Comparison of ENCODE assay signal across 3 cellular contexts in the genomic region with DNA sequence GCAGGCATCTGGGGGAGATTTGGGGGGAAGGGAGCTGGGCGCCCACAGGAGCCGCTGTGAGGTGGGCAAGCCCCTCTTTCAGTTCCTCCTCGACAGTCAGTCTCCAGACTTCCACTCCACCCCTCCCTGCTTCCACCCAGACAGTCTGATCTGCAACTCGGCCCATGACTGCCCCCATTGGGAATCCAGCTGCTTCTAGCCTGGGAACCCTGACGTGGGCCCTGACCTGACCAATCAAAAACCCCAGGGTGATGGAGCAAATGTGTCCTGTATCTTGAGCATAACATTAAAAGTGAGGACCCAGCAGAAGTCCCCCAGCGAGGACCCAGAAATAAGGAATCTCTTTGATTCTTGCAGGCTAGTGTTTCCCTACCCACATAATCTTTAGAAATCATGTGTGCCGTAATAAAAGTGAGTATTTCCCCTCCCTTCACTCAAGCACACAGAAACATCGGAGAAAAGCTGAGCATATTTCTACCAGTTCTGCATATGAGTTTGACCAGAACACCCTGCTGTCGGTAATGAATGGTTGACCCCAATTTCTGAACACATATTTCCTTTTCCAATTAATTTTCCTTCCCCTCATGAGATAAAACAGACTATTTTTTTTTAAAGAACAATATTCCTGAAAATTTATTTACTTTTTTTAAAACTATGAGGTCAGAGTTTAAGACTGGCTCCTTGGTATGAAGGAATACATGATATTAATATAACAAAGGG.
TF ChIP-seq lines count a peak whose summit lies in the region.

No MANE protein-coding gene starts in this region.

TF ChIP-seq in liver, 16 proteins besides CTCF, POLR2A, EP300 and RAD21:
- peak; percentile 24 for TF ChIP-seq NR2F2 (IDR thresholded peaks at IDR 0.05)
- peak in 1 of 2 donors; percentile 14 for TF ChIP-seq RXRA (IDR thresholded peaks at IDR 0.05)
- TF ChIP-seq, protein P1, sequence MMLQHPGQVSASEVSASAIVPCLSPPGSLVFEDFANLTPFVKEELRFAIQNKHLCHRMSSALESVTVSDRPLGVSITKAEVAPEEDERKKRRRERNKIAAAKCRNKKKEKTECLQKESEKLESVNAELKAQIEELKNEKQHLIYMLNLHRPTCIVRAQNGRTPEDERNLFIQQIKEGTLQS (IDR thresholded peaks at IDR 0.05): no peak
- no peak for TF ChIP-seq EGR1 (IDR thresholded peaks at IDR 0.05; ENCODE audit: low read depth in 2 of 2)
- TF ChIP-seq SP1 (IDR thresholded peaks at IDR 0.05): peak; percentile 6

TF ChIP-seq in HepG2, 621 proteins besides CTCF, POLR2A, EP300 and RAD21:
- TF ChIP-seq TP53 (CRISPR knock-in tag; conservative IDR thresholded peaks at IDR 0.05) (no peak), CC2D1A (CRISPR knock-in tag; IDR thresholded peaks at IDR 0.05) (no peak), GLI4 (CRISPR knock-in tag; IDR thresholded peaks at IDR 0.05; ENCODE audit: borderline replicate concordance) (no peak), TBL1XR1 (IDR thresholded peaks at IDR 0.05; ENCODE audit: borderline replicate concordance, low read length, partially characterized antibody) (no peak), ZNF547 (CRISPR knock-in tag; IDR thresholded peaks at IDR 0.05) (no peak), ZNF3 (CRISPR knock-in tag; IDR thresholded peaks at IDR 0.05) (no peak), ARID2 (CRISPR knock-in tag; IDR thresholded peaks at IDR 0.05; ENCODE audit: borderline replicate concordance) (no peak), ZNF138 (CRISPR knock-in tag; IDR thresholded peaks at IDR 0.05; ENCODE audit: low read depth) (no peak), ZNF546 (CRISPR knock-in tag; conservative IDR thresholded peaks at IDR 0.05) (no peak), ZNF251 (CRISPR knock-in tag; IDR thresholded peaks at IDR 0.05) (no peak)
- TF ChIP-seq, protein P2, sequence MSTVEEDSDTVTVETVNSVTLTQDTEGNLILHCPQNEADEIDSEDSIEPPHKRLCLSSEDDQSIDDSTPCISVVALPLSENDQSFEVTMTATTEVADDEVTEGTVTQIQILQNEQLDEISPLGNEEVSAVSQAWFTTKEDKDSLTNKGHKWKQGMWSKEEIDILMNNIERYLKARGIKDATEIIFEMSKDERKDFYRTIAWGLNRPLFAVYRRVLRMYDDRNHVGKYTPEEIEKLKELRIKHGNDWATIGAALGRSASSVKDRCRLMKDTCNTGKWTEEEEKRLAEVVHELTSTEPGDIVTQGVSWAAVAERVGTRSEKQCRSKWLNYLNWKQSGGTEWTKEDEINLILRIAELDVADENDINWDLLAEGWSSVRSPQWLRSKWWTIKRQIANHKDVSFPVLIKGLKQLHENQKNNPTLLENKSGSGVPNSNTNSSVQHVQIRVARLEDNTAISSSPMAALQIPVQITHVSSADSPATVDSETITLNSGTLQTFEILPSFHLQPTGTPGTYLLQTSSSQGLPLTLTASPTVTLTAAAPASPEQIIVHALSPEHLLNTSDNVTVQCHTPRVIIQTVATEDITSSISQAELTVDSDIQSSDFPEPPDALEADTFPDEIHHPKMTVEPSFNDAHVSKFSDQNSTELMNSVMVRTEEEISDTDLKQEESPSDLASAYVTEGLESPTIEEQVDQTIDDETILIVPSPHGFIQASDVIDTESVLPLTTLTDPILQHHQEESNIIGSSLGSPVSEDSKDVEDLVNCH (CRISPR knock-in tag; IDR thresholded peaks at IDR 0.05): no peak
- TF ChIP-seq, protein P3, sequence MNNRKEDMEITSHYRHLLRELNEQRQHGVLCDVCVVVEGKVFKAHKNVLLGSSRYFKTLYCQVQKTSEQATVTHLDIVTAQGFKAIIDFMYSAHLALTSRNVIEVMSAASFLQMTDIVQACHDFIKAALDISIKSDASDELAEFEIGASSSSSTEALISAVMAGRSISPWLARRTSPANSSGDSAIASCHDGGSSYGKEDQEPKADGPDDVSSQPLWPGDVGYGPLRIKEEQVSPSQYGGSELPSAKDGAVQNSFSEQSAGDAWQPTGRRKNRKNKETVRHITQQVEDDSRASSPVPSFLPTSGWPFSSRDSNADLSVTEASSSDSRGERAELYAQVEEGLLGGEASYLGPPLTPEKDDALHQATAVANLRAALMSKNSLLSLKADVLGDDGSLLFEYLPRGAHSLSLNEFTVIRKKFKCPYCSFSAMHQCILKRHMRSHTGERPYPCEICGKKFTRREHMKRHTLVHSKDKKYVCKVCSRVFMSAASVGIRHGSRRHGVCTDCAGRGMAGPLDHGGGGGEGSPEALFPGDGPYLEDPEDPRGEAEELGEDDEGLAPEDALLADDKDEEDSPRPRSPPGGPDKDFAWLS (CRISPR knock-in tag; IDR thresholded peaks at IDR 0.05; ENCODE audit: borderline replicate concordance): no peak

TF ChIP-seq in GM23338, 12 proteins besides CTCF, POLR2A, EP300 and RAD21:
- no peak for TF ChIP-seq EZH2 (IDR thresholded peaks at IDR 0.05; ENCODE audit: low read depth, unreplicated experiment)
- no peak for TF ChIP-seq EZH2phosphoT487 (IDR thresholded peaks at IDR 0.05; ENCODE audit: unreplicated experiment)
- TF ChIP-seq CREB1 (CRISPR knock-in tag; IDR thresholded peaks at IDR 0.05; ENCODE audit: low read depth): no peak
- TF ChIP-seq, protein P4, sequence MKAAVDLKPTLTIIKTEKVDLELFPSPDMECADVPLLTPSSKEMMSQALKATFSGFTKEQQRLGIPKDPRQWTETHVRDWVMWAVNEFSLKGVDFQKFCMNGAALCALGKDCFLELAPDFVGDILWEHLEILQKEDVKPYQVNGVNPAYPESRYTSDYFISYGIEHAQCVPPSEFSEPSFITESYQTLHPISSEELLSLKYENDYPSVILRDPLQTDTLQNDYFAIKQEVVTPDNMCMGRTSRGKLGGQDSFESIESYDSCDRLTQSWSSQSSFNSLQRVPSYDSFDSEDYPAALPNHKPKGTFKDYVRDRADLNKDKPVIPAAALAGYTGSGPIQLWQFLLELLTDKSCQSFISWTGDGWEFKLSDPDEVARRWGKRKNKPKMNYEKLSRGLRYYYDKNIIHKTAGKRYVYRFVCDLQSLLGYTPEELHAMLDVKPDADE (IDR thresholded peaks at IDR 0.05): no peak
- no peak for TF ChIP-seq JUNB (IDR thresholded peaks at IDR 0.05; ENCODE audit: unreplicated experiment)
- no peak for TF ChIP-seq ZNF331 (CRISPR knock-in tag; IDR thresholded peaks at IDR 0.05; ENCODE audit: low read depth)
- TF ChIP-seq, protein P5, sequence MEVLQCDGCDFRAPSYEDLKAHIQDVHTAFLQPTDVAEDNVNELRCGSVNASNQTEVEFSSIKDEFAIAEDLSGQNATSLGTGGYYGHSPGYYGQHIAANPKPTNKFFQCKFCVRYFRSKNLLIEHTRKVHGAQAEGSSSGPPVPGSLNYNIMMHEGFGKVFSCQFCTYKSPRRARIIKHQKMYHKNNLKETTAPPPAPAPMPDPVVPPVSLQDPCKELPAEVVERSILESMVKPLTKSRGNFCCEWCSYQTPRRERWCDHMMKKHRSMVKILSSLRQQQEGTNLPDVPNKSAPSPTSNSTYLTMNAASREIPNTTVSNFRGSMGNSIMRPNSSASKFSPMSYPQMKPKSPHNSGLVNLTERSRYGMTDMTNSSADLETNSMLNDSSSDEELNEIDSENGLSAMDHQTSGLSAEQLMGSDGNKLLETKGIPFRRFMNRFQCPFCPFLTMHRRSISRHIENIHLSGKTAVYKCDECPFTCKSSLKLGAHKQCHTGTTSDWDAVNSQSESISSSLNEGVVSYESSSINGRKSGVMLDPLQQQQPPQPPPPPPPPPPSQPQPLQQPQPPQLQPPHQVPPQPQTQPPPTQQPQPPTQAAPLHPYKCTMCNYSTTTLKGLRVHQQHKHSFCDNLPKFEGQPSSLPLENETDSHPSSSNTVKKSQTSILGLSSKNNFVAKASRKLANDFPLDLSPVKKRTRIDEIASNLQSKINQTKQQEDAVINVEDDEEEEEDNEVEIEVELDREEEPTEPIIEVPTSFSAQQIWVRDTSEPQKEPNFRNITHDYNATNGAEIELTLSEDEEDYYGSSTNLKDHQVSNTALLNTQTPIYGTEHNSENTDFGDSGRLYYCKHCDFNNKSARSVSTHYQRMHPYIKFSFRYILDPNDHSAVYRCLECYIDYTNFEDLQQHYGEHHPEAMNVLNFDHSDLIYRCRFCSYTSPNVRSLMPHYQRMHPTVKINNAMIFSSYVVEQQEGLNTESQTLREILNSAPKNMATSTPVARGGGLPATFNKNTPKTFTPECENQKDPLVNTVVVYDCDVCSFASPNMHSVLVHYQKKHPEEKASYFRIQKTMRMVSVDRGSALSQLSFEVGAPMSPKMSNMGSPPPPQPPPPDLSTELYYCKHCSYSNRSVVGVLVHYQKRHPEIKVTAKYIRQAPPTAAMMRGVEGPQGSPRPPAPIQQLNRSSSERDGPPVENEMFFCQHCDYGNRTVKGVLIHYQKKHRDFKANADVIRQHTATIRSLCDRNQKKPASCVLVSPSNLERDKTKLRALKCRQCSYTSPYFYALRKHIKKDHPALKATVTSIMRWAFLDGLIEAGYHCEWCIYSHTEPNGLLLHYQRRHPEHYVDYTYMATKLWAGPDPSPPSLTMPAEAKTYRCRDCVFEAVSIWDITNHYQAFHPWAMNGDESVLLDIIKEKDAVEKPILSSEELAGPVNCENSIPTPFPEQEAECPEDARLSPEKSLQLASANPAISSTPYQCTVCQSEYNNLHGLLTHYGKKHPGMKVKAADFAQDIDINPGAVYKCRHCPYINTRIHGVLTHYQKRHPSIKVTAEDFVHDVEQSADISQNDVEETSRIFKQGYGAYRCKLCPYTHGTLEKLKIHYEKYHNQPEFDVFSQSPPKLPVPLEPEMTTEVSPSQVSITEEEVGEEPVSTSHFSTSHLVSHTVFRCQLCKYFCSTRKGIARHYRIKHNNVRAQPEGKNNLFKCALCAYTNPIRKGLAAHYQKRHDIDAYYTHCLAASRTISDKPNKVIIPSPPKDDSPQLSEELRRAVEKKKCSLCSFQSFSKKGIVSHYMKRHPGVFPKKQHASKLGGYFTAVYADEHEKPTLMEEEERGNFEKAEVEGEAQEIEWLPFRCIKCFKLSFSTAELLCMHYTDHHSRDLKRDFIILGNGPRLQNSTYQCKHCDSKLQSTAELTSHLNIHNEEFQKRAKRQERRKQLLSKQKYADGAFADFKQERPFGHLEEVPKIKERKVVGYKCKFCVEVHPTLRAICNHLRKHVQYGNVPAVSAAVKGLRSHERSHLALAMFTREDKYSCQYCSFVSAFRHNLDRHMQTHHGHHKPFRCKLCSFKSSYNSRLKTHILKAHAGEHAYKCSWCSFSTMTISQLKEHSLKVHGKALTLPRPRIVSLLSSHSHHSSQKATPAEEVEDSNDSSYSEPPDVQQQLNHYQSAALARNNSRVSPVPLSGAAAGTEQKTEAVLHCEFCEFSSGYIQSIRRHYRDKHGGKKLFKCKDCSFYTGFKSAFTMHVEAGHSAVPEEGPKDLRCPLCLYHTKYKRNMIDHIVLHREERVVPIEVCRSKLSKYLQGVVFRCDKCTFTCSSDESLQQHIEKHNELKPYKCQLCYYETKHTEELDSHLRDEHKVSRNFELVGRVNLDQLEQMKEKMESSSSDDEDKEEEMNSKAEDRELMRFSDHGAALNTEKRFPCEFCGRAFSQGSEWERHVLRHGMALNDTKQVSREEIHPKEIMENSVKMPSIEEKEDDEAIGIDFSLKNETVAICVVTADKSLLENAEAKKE (CRISPR knock-in tag; IDR thresholded peaks at IDR 0.05): no peak
- no peak for TF ChIP-seq NANOG (IDR thresholded peaks at IDR 0.05; ENCODE audit: borderline replicate concordance)
- no peak for TF ChIP-seq POLR2AphosphoS5 (IDR thresholded peaks at IDR 0.05; ENCODE audit: low read depth)
TF ChIP-seq in GM23338: peak in this region for 0.
